ENCODE assay signal across 26 cellular contexts in the genomic region with DNA sequence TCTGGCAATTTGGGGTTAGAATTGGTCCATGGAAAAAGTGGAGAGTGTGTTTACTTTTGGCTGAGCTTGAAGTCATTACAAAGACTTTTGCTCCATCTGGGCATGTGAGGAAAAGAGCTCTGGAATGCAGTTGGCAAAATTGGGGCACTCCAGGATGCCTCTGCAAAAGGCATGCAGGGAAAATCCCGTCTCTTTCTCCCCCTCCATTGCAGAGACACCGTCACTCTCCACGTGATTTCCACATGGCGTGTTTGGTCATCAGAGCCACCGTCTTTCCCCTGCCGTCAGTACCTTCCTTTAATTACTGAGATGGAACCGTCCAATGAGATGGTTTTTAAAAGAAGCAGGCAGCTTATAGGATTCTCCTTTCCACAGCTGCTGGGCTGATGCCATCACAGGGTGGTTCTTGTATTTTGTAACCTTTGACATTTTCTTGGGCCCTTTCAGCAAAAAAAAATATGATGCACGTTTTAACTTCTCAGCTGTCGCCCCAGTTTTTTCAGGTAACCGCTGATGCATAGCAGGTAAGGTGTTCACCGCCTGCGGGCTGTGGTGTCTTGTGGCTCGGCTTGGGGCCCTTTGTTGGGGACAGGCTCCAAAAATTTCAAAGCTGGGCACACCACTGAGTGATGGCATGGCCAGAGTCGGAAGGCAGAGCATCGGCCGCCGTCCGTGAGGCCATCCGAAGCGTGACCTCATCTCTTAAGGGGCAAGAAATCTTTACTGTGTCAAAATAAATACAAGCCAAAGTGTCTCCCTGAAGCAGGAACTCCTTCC.
"Had no signal": no experiment of that assay in that cellular context is flagged by ENCODE, and none has a peak within 500 bp of the region (broad histone marks: within the 10 kb centered on the region; RNA-seq: fewer than 3 reads in every experiment).

No MANE protein-coding gene starts in this region.

- H3K4me1 Mint-ChIP-seq: activated CD4-positive, alpha-beta T cell treated with anti-CD3 and anti-CD28 coated beads, Interleukin-2, amount 10 ng/mL, durations not matched to agents 7 days and 5 days; activated naive CD4-positive, alpha-beta T cell treated with anti-CD3 and anti-CD28 coated beads, Interleukin-2, amount 50 U/mL, for 24 hours; stimulated activated effector memory CD8-positive, alpha-beta T cell treated with anti-CD3 and anti-CD28 coated beads, Interleukin-12 subunit alpha, Interleukin-12 subunit beta, amount 100 ng/mL, for 72 hours had no signal

- H3K27me3 ChIP-seq: dorsolateral prefrontal cortex, esophagus squamous epithelium, foreskin keratinocyte, pancreas, right lobe of liver, stomach, upper lobe of left lung had no signal

- H3K27ac ChIP-seq: brain microvascular endothelial cell, foreskin keratinocyte, pancreas, right lobe of liver, upper lobe of left lung, WERI-Rb-1 had no signal

- H3K4me3 Mint-ChIP-seq: activated CD4-positive, alpha-beta T cell treated with anti-CD3 and anti-CD28 coated beads, Interleukin-2, amount 10 ng/mL, durations not matched to agents 7 days and 5 days; activated CD8-positive, alpha-beta T cell treated with anti-CD3 and anti-CD28 coated beads, Interleukin-2, amount 10 ng/mL, durations not matched to agents 7 days and 5 days; activated naive CD4-positive, alpha-beta T cell treated with anti-CD3 and anti-CD28 coated beads, Interleukin-2, amount 50 U/mL, for 24 hours; effector memory CD8-positive, alpha-beta T cell; nephron progenitor cell; stimulated activated effector memory CD8-positive, alpha-beta T cell treated with anti-CD3 and anti-CD28 coated beads, Interleukin-12 subunit alpha, Interleukin-12 subunit beta, amount 100 ng/mL, for 72 hours had no signal

- H3K27ac Mint-ChIP-seq: activated CD4-positive, alpha-beta T cell treated with anti-CD3 and anti-CD28 coated beads, Interleukin-2, amount 10 ng/mL, durations not matched to agents 7 days and 5 days; activated CD8-positive, alpha-beta T cell treated with anti-CD3 and anti-CD28 coated beads, Interleukin-2, amount 10 ng/mL, durations not matched to agents 7 days and 5 days; activated naive CD4-positive, alpha-beta T cell treated with anti-CD3 and anti-CD28 coated beads, Interleukin-2, amount 50 U/mL, for 24 hours; effector memory CD8-positive, alpha-beta T cell; nephron progenitor cell; stimulated activated effector memory CD8-positive, alpha-beta T cell treated with anti-CD3 and anti-CD28 coated beads, Interleukin-12 subunit alpha, Interleukin-12 subunit beta, amount 100 ng/mL, for 72 hours had no signal

- H3K27me3 Mint-ChIP-seq: activated CD4-positive, alpha-beta T cell treated with anti-CD3 and anti-CD28 coated beads, Interleukin-2, amount 10 ng/mL, durations not matched to agents 7 days and 5 days; activated naive CD4-positive, alpha-beta T cell treated with anti-CD3 and anti-CD28 coated beads, Interleukin-2, amount 50 U/mL, for 24 hours had no signal

- DNase-seq: activated CD4-positive, alpha-beta T cell treated with anti-CD3 and anti-CD28 coated beads, Interleukin-2, amount 10 ng/mL, durations not matched to agents 7 days and 5 days; activated CD4-positive, CD25-positive, alpha-beta regulatory T cell treated with anti-CD3 and anti-CD28 coated beads, Interleukin-2, amount 50 U/mL, for 72 hours; activated CD8-positive, alpha-beta T cell treated with anti-CD3 and anti-CD28 coated beads, Interleukin-2, amount 10 ng/mL, durations not matched to agents 7 days and 5 days; activated gamma-delta T cell treated with Interleukin-2 at 50 U/mL for 16 hours; activated T-cell treated with anti-CD3 and anti-CD28 coated beads, Interleukin-2, amount 50 U/mL, for 1 hour; brain microvascular endothelial cell; central memory CD4-positive, alpha-beta T cell; dorsolateral prefrontal cortex; effector memory CD8-positive, alpha-beta T cell; esophagus squamous epithelium; foreskin keratinocyte; glutamatergic neuron; hippocampal formation; kidney glomerular epithelial cell; left ventricle myocardium superior; nephron progenitor cell; pancreas; right lobe of liver; small intestine; stimulated activated CD4-positive, alpha-beta T cell treated with anti-CD3 and anti-CD28 coated beads, Interleukin-2, amount 100 ng/mL, for 24 hours; stomach; T-helper 1 cell; upper lobe of left lung; WERI-Rb-1 had no signal

- H3K9me3 Mint-ChIP-seq: activated CD4-positive, alpha-beta T cell treated with anti-CD3 and anti-CD28 coated beads, Interleukin-2, amount 10 ng/mL, durations not matched to agents 7 days and 5 days; activated naive CD4-positive, alpha-beta T cell treated with anti-CD3 and anti-CD28 coated beads, Interleukin-2, amount 50 U/mL, for 24 hours; effector memory CD8-positive, alpha-beta T cell; nephron progenitor cell; stimulated activated effector memory CD8-positive, alpha-beta T cell treated with anti-CD3 and anti-CD28 coated beads, Interleukin-12 subunit alpha, Interleukin-12 subunit beta, amount 100 ng/mL, for 72 hours had no signal

- ATAC-seq: activated CD8-positive, alpha-beta T cell treated with anti-CD3 and anti-CD28 coated beads, Interleukin-2, amount 10 ng/mL, durations not matched to agents 7 days and 5 days; effector memory CD8-positive, alpha-beta T cell; foreskin keratinocyte; left ventricle myocardium superior; pancreas; right lobe of liver; stimulated activated effector memory CD8-positive, alpha-beta T cell treated with anti-CD3 and anti-CD28 coated beads, Interleukin-12 subunit alpha, Interleukin-12 subunit beta, amount 100 ng/mL, for 72 hours had no signal

- H3K4me3 ChIP-seq: dorsolateral prefrontal cortex, esophagus squamous epithelium, pancreas, right lobe of liver, stomach, upper lobe of left lung had no signal

- H3K4me1 ChIP-seq: foreskin keratinocyte, pancreas, right lobe of liver had no signal

- H3K36me3 ChIP-seq: brain microvascular endothelial cell, esophagus squamous epithelium, pancreas, right lobe of liver, upper lobe of left lung, WERI-Rb-1 had no signal

- H3K9me3 ChIP-seq: esophagus squamous epithelium, pancreas, right lobe of liver, stomach, upper lobe of left lung had no signal
